In the genomic region with DNA sequence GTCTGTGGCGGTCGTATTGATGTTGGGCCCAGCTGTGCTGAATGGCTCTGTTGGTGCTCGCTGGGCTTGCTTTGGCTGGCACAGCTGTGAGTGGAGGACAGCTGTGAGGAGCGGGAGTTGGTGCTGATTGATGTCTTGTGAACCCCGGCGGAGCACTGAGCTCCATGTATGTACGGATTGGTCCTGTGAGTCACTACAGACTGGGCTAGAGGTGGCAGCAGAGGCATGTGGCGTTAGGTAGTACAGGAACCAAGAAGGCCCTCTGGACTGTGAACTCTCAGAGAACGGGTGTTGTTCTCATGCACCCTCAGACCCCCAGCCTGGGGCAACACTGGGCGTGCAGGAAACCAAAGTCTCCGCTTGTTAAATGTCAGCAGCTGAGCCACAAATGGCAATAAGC, we compare ENCODE assay signal across 21 cellular contexts.
DNase-seq lines count a peak whose midpoint lies in the region; ATAC-seq and TF ChIP-seq lines count a peak whose summit lies in the region.
"Had no signal": no experiment of that assay in that cellular context is flagged by ENCODE, and none has a peak within 500 bp of the region (broad histone marks: within the 10 kb centered on the region; RNA-seq: fewer than 3 reads in every experiment).

No MANE protein-coding gene starts in this region.

- H3K27ac ChIP-seq in cardiac muscle cell (peak overlapping the region; percentile 75), right atrium auricular region (no peak overlapping the region)
- H3K27ac ChIP-seq: adrenal gland, GM23248, tibial artery had no signal

- H3K4me3 ChIP-seq in cardiac muscle cell (no peak overlapping the region), right atrium auricular region (no peak overlapping the region)
- H3K4me3 ChIP-seq: adrenal gland, GM23248, tibial artery had no signal

- no peak for TF ChIP-seq CTCF in cardiac muscle cell (IDR thresholded peaks at IDR 0.05; ENCODE audit: low read depth, low read length)
- TF ChIP-seq CTCF in right atrium auricular region (IDR thresholded peaks at IDR 0.05): no peak
- peak; percentile 32 for TF ChIP-seq CTCF in chondrocyte (IDR thresholded peaks at IDR 0.05)

- DNase-seq in cardiac muscle cell (ENCODE audit: low read depth in 1 of 2, low spot score in 1 of 2) (peak in 1 of 2 donors; percentile 35), right atrium auricular region (ENCODE audit: low spot score) (no peak), chondrocyte (ENCODE audit: low spot score) (no peak), MV-4-11 (lab: John Stamatoyannopoulos, UW) (no peak), activated gamma-delta T cell (lab: John Stamatoyannopoulos, UW) (no peak)
- no peak for DNase-seq in natural killer cell treated with Interleukin-12 subunit alpha and Interleukin-12 subunit beta and Interleukin-15 and Interleukin-18, amount 100 ng/mL, for 72 hours (ENCODE audit: low spot score)
- DNase-seq: activated CD4-positive, CD25-positive, alpha-beta regulatory T cell; adrenal gland; CD4-positive, alpha-beta T cell; cerebellar nuclear complex; EL; GM23248; NCI-H2029 treated with DMSO at 0.1 percent for 48 hours; NCI-H510A; stimulated activated naive B cell treated with anti-CD40 and anti-IgM and Interleukin-4, amounts not matched to agents 10 μg/mL and 1 μg/mL and 100 μg/mL, for 72 hours; T-helper 2 cell had no signal

- ATAC-seq in natural killer cell treated with Interleukin-12 subunit alpha and Interleukin-12 subunit beta and Interleukin-15 and Interleukin-18, amount 100 ng/mL, for 72 hours: peak; percentile 45 to 54
- ATAC-seq in GM18520 (IDR thresholded peaks at IDR 0.05; ENCODE audit: unreplicated experiment): no peak
- no peak for ATAC-seq in HG02610 (IDR thresholded peaks at IDR 0.05; ENCODE audit: unreplicated experiment)
- ATAC-seq: activated T-helper 17 cell treated with anti-CD3 and anti-CD28 coated beads, Interleukin-2, amount 50 U/mL, for 72 hours had no signal

- peaks cover 21% of the 10 kb centered on the region for H3K36me3 ChIP-seq in cardiac muscle cell
- no peaks in the 10 kb centered on the region for H3K36me3 ChIP-seq in right atrium auricular region
- H3K36me3 ChIP-seq: adrenal gland, tibial artery had no signal

- H3K27me3 ChIP-seq in cardiac muscle cell (no peaks in the 10 kb centered on the region), right atrium auricular region (no peaks in the 10 kb centered on the region)
- H3K27me3 ChIP-seq: adrenal gland, tibial artery had no signal

- no peak overlapping the region for H3K4me3 Mint-ChIP-seq in chondrocyte (ENCODE audit: unreplicated experiment)
- peak overlapping the region; percentile 46 for H3K4me3 Mint-ChIP-seq in natural killer cell treated with Interleukin-12 subunit alpha and Interleukin-12 subunit beta and Interleukin-15 and Interleukin-18, amount 100 ng/mL, for 72 hours
- H3K4me3 Mint-ChIP-seq: activated T-helper 17 cell treated with anti-CD3 and anti-CD28 coated beads, Interleukin-2, amount 50 U/mL, for 72 hours; CD4-positive, alpha-beta T cell; stimulated activated naive B cell treated with anti-CD40 and anti-IgM and Interleukin-4, amounts not matched to agents 10 μg/mL and 1 μg/mL and 100 μg/mL, for 72 hours had no signal

- H3K4me1 ChIP-seq in cardiac muscle cell (ENCODE audit: low read depth) (peaks cover 32% of the 10 kb centered on the region), right atrium auricular region (no peaks in the 10 kb centered on the region)
- H3K4me1 ChIP-seq: adrenal gland, tibial artery had no signal

- H3K27ac Mint-ChIP-seq in chondrocyte (ENCODE audit: unreplicated experiment): peak overlapping the region; percentile 76
- H3K27ac Mint-ChIP-seq in natural killer cell treated with Interleukin-12 subunit alpha and Interleukin-12 subunit beta and Interleukin-15 and Interleukin-18, amount 100 ng/mL, for 72 hours: peak overlapping the region in 1 of 2 donors; percentile 39
- H3K27ac Mint-ChIP-seq: activated T-helper 17 cell treated with anti-CD3 and anti-CD28 coated beads, Interleukin-2, amount 50 U/mL, for 72 hours; CD4-positive, alpha-beta T cell; stimulated activated naive B cell treated with anti-CD40 and anti-IgM and Interleukin-4, amounts not matched to agents 10 μg/mL and 1 μg/mL and 100 μg/mL, for 72 hours had no signal

- H3K27me3 Mint-ChIP-seq in chondrocyte (ENCODE audit: low read depth): no peaks in the 10 kb centered on the region
- no peaks in the 10 kb centered on the region for H3K27me3 Mint-ChIP-seq in natural killer cell treated with Interleukin-12 subunit alpha and Interleukin-12 subunit beta and Interleukin-15 and Interleukin-18, amount 100 ng/mL, for 72 hours
- H3K27me3 Mint-ChIP-seq: CD4-positive, alpha-beta T cell; stimulated activated naive B cell treated with anti-CD40 and anti-IgM and Interleukin-4, amounts not matched to agents 10 μg/mL and 1 μg/mL and 100 μg/mL, for 72 hours had no signal

- H3K9me3 ChIP-seq in cardiac muscle cell (ENCODE audit: low read depth): no peaks in the 10 kb centered on the region
- no peaks in the 10 kb centered on the region for H3K9me3 ChIP-seq in right atrium auricular region
- H3K9me3 ChIP-seq: adrenal gland, tibial artery had no signal

- peaks cover 16% of the 10 kb centered on the region for H3K36me3 Mint-ChIP-seq in chondrocyte (ENCODE audit: low read depth)
- H3K36me3 Mint-ChIP-seq in natural killer cell treated with Interleukin-12 subunit alpha and Interleukin-12 subunit beta and Interleukin-15 and Interleukin-18, amount 100 ng/mL, for 72 hours: no peaks in the 10 kb centered on the region
- H3K36me3 Mint-ChIP-seq: naive thymus-derived CD8-positive, alpha-beta T cell; stimulated activated naive B cell treated with anti-CD40 and anti-IgM and Interleukin-4, amounts not matched to agents 10 μg/mL and 1 μg/mL and 100 μg/mL, for 72 hours had no signal

- H3K4me1 Mint-ChIP-seq in chondrocyte (ENCODE audit: low read depth): peaks cover 15% of the 10 kb centered on the region
- peaks cover 7 to 14% of the 10 kb centered on the region in 2 donors for H3K4me1 Mint-ChIP-seq in natural killer cell treated with Interleukin-12 subunit alpha and Interleukin-12 subunit beta and Interleukin-15 and Interleukin-18, amount 100 ng/mL, for 72 hours (ENCODE audit: low read depth in 2 of 2)
- H3K4me1 Mint-ChIP-seq: activated T-helper 17 cell treated with anti-CD3 and anti-CD28 coated beads, Interleukin-2, amount 50 U/mL, for 72 hours had no signal

- no peaks in the 10 kb centered on the region for H3K9me3 Mint-ChIP-seq in chondrocyte (ENCODE audit: low read depth)
- H3K9me3 Mint-ChIP-seq in natural killer cell treated with Interleukin-12 subunit alpha and Interleukin-12 subunit beta and Interleukin-15 and Interleukin-18, amount 100 ng/mL, for 72 hours: no peaks in the 10 kb centered on the region
- H3K9me3 Mint-ChIP-seq: activated T-helper 17 cell treated with anti-CD3 and anti-CD28 coated beads, Interleukin-2, amount 50 U/mL, for 72 hours; CD4-positive, alpha-beta T cell; stimulated activated naive B cell treated with anti-CD40 and anti-IgM and Interleukin-4, amounts not matched to agents 10 μg/mL and 1 μg/mL and 100 μg/mL, for 72 hours had no signal

Comparison
In these comparisons a context has a peak if more than half of its experiments do, and no peak if none do; other contexts are left out.
1. ATAC-seq: peak in natural killer cell treated with Interleukin-12 subunit alpha and Interleukin-12 subunit beta and Interleukin-15 and Interleukin-18, amount 100 ng/mL, for 72 hours (2 of 2); none in GM18520 (single experiment) and HG02610 (single experiment).